Comparison of ENCODE assay signal across 8 cellular contexts in the genomic region with DNA sequence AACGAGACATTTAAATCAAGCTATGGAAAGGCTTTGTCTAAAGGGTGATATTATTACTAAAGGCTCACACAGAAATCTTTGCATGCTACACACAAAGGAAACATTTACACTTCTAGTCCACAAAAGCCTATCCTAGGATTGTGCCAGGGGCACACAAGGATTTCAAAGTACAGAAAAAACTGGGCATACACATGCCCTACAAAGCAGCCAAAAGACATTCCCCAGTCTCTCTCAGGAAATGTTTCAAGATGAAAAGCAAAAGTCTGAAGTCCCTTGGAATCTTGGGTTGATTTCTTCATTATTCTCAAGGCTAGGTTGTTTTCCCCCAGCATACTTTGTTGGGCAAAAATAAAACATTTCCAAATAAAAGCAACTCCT. TPM values are rescaled to one million over a fixed set of nuclear protein-coding genes. Genes with fewer than 3 reads are reported as not detected.
DNase-seq lines count a peak whose midpoint lies in the region; ATAC-seq, FAIRE-seq and TF ChIP-seq lines count a peak whose summit lies in the region.

No MANE protein-coding gene starts in this region.

- H3K9me3 Mint-ChIP-seq in stimulated activated naive CD8-positive, alpha-beta T cell treated with anti-CD3 and anti-CD28 coated beads, Interleukin-15, Interleukin-2, amounts not matched to agents 100 ng/mL and 50 ng/mL, for 24 hours = no peaks in the 10 kb centered on the region

- ATAC-seq in stimulated activated naive CD8-positive, alpha-beta T cell treated with anti-CD3 and anti-CD28 coated beads, Interleukin-15, Interleukin-2, amounts not matched to agents 100 U/mL and 50 U/mL, for 24 hours = no peak

- H3K27me3 ChIP-seq in bronchial epithelial cell (ENCODE audit: control insufficient read depth, insufficient read depth, low read length) (no peaks in the 10 kb centered on the region), mononuclear cell (ENCODE audit: insufficient read depth, low read length) (no peaks in the 10 kb centered on the region)

- DNase-seq in stimulated activated naive CD8-positive, alpha-beta T cell treated with anti-CD3 and anti-CD28 coated beads, Interleukin-15, Interleukin-2, amounts not matched to agents 100 U/mL and 50 U/mL, for 24 hours = no peak
- DNase-seq in bronchial epithelial cell (ENCODE audit: low read depth) = no peak
- no peak for DNase-seq in HCEC 1CT
- DNase-seq in GM10266 (ENCODE audit: extremely low spot score) = no peak
- DNase-seq in SW 1271 (lab: John Stamatoyannopoulos, UW) = no peak
- DNase-seq in NCI-H2081 treated with DMSO at 0.1 percent for 48 hours (lab: John Stamatoyannopoulos, UW) = no peak

- peaks cover 40% of the 10 kb centered on the region for H3K4me1 ChIP-seq in mononuclear cell (ENCODE audit: insufficient read depth, low read length)

- no peak for FAIRE-seq in bronchial epithelial cell (lab: Jason Lieb, UNC)

- H3K4me3 Mint-ChIP-seq in stimulated activated naive CD8-positive, alpha-beta T cell treated with anti-CD3 and anti-CD28 coated beads, Interleukin-15, Interleukin-2, amounts not matched to agents 100 ng/mL and 50 ng/mL, for 24 hours = peak overlapping the region; percentile 95

- peak overlapping the region; percentile 98 for H3K4me3 ChIP-seq in bronchial epithelial cell (ENCODE audit: low read depth, low read length)
- H3K4me3 ChIP-seq in mononuclear cell (ENCODE audit: low read length) = peak overlapping the region; percentile 99

- peak overlapping the region; percentile 95 for H3K27ac Mint-ChIP-seq in stimulated activated naive CD8-positive, alpha-beta T cell treated with anti-CD3 and anti-CD28 coated beads, Interleukin-15, Interleukin-2, amounts not matched to agents 100 ng/mL and 50 ng/mL, for 24 hours

- TF ChIP-seq CTCF in bronchial epithelial cell (IDR thresholded peaks at IDR 0.05; ENCODE audit: insufficient read depth, low read length, severe bottlenecking) (no peak), GM10266 (IDR thresholded peaks at IDR 0.05; ENCODE audit: control insufficient read depth, insufficient read depth, low read depth, missing control alignments) (no peak)

- no peaks in the 10 kb centered on the region for H3K36me3 ChIP-seq in bronchial epithelial cell (ENCODE audit: control insufficient read depth, insufficient read depth, low read length)

- peaks cover 27% of the 10 kb centered on the region for H3K36me3 Mint-ChIP-seq in stimulated activated naive CD8-positive, alpha-beta T cell treated with anti-CD3 and anti-CD28 coated beads, Interleukin-15, Interleukin-2, amounts not matched to agents 100 ng/mL and 50 ng/mL, for 24 hours (ENCODE audit: low read depth)

- H3K27me3 Mint-ChIP-seq in stimulated activated naive CD8-positive, alpha-beta T cell treated with anti-CD3 and anti-CD28 coated beads, Interleukin-15, Interleukin-2, amounts not matched to agents 100 ng/mL and 50 ng/mL, for 24 hours = no peaks in the 10 kb centered on the region

- peaks cover 56% of the 10 kb centered on the region for H3K4me1 Mint-ChIP-seq in stimulated activated naive CD8-positive, alpha-beta T cell treated with anti-CD3 and anti-CD28 coated beads, Interleukin-15, Interleukin-2, amounts not matched to agents 100 ng/mL and 50 ng/mL, for 24 hours (ENCODE audit: low read depth)

- no peaks in the 10 kb centered on the region for H3K9me3 ChIP-seq in mononuclear cell (ENCODE audit: low read depth, low read length)

RNA-seq across cellular contexts. Expression of a gene that starts 1.7 kb away (rescaled TPM):
- 22.6 and 30.2 TPM in 2 replicates for total RNA-seq in bronchial epithelial cell
- total RNA-seq in mononuclear cell = 92.1 TPM
